In the genomic region with DNA sequence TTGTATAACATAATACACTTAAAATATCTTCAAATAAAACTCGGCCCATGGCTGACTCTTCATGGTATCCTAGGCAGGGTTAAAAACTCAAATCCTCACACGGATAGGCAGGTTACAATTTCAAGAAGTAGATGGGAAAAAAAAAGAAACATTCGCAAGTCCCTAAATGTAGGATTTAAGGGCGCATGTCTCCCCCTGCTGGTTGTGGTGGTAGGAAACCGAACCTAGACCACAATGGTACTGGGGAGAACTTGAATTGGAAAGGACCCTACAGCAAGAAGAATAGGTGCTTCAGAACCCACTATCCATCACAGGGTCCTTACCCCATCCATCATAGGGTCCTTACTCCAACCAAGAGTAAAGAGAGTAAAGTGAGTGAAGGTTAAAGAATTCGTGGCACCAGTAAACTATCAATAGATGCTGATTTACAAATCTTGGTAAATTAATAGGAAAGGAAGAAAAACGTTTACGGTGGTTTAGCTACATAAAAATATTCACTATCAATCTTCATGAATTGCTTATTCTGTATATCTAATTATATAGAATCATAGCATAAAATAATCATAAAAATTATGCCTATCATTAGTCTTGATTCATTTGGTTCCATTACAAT, we compare ENCODE assay signal across 8 cellular contexts. TPM values are rescaled to one million over a fixed set of nuclear protein-coding genes. Genes with fewer than 3 reads are reported as not detected.
A peak's percentile ranks its signal among the peaks of the same experiment; 100 is the strongest.
DNase-seq lines count a peak whose midpoint lies in the region; ATAC-seq and TF ChIP-seq lines count a peak whose summit lies in the region.

No MANE protein-coding gene starts in this region.

- H3K4me3 Mint-ChIP-seq in GM23338: no peak overlapping the region

- peaks cover 8% of the 10 kb centered on the region for H3K27me3 Mint-ChIP-seq in GM23338 (ENCODE audit: insufficient read depth, low read depth, poor library complexity)

- H3K79me2 ChIP-seq in GM23338 (replicated peaks; ENCODE audit: insufficient read depth): peaks cover 24% of the 10 kb centered on the region

- H2AFZ ChIP-seq in GM23338: no peak overlapping the region

- no peaks in the 10 kb centered on the region for H3K36me3 ChIP-seq in GM23338 (ENCODE audit: insufficient read depth)
- no peaks in the 10 kb centered on the region for H3K36me3 ChIP-seq in liver (ENCODE audit: control insufficient read depth in 4 of 4, insufficient read depth in 3 of 4, low read depth in 1 of 4, low read length in 3 of 4)

- 19% methylated on average over 8 of the region's 8 CpGs for WGBS in liver

- H3K27me3 ChIP-seq in GM23338 (ENCODE audit: insufficient read depth) (no peaks in the 10 kb centered on the region), liver (ENCODE audit: control insufficient read depth in 4 of 4, insufficient read depth in 4 of 4, low read length in 3 of 4) (no peaks in the 10 kb centered on the region)

- no peaks in the 10 kb centered on the region for H3K9me2 ChIP-seq in GM23338 (ENCODE audit: insufficient read depth)

- H4K20me1 ChIP-seq in GM23338 (replicated peaks; ENCODE audit: insufficient read depth): no peaks in the 10 kb centered on the region

- H3K4me2 ChIP-seq in GM23338: no peak overlapping the region

- H3K9me3 Mint-ChIP-seq in GM23338: peaks cover 21% of the 10 kb centered on the region

- peak; percentile 17 for ATAC-seq in GM23338

- H3K4me3 ChIP-seq in GM23338 (no peak overlapping the region), choroid plexus epithelial cell (ENCODE audit: low read depth, low read length) (no peak overlapping the region), liver (ENCODE audit: low read depth in 1 of 3, low read length in 3 of 3) (no peak overlapping the region)

- TF ChIP-seq CTCF in GM23338 (conservative IDR thresholded peaks at IDR 0.05; ENCODE audit: low read depth in 2 of 2) (peak; percentile 94 to 98), choroid plexus epithelial cell (conservative IDR thresholded peaks at IDR 0.05; ENCODE audit: low read depth, low read length) (peak; percentile 92), liver (IDR thresholded peaks at IDR 0.05; ENCODE audit: low read depth, low read length, missing input control) (peak; percentile 83)

- H3F3A ChIP-seq in GM23338 (replicated peaks; ENCODE audit: low read depth): peaks cover 7% of the 10 kb centered on the region; the same call in 1 of the 2 replicates

- peak; percentile 91 to 95 for TF ChIP-seq RAD21 in liver (IDR thresholded peaks at IDR 0.05)

- DNase-seq in ACHN (peak; percentile 73), GM23338 (ENCODE audit: low spot score) (peak; percentile 96), NCI-H446 treated with DMSO at 0.1 percent for 48 hours (lab: John Stamatoyannopoulos, UW) (peak; percentile 62), choroid plexus epithelial cell (ENCODE audit: low read depth) (peak; percentile 91), cortex of kidney (lab: John Stamatoyannopoulos, UW) (no peak)
- DNase-seq in activated CD4-positive, alpha-beta T cell treated with anti-CD3 and anti-CD28 coated beads for 4 hours: peak; percentile 72 to 83
- peak; percentile 60 to 71 (median 65) for DNase-seq in stimulated activated CD4-positive, alpha-beta T cell treated with anti-CD3 and anti-CD28 coated beads, TNF-alpha, amount 100 ng/mL, for 48 hours (ENCODE audit: low read depth in 3 of 3)

- no peak overlapping the region for H3K27ac Mint-ChIP-seq in GM23338

- in situ Hi-C loops in ACHN (cut with HindIII; ENCODE audit: low pct_ligation_motif_present, low pct_unique_long_range_greater_than_20kb, low sequenced_read_pairs): loop anchor here (25.0 kb wide), 2 partner anchors 182 to 382 kb away; no protein-coding TSS in a partner anchor

- H3K4me1 ChIP-seq in GM23338 (ENCODE audit: insufficient read depth) (peaks cover 18% of the 10 kb centered on the region), liver (ENCODE audit: control insufficient read depth in 4 of 4, insufficient read depth in 4 of 4, low read length in 3 of 4) (peaks cover 5 to 17% (median 10%) of the 10 kb centered on the region in 4 donors)

- H3K27ac ChIP-seq in GM23338 (ENCODE audit: low read depth) (no peak overlapping the region), liver (ENCODE audit: low read depth in 1 of 2, low read length in 2 of 2) (no peak overlapping the region)

- H3K36me3 Mint-ChIP-seq in GM23338 (ENCODE audit: low read depth): peaks cover 11% of the 10 kb centered on the region; the same call in 2 of the 3 replicates

- no peak overlapping the region for H3K9ac ChIP-seq in liver (ENCODE audit: low read depth in 1 of 2, low read length in 2 of 2)

- H3K4me1 Mint-ChIP-seq in GM23338: peaks cover 33% of the 10 kb centered on the region

- H3K9me3 ChIP-seq in liver (ENCODE audit: control insufficient read depth in 4 of 4, low read length in 3 of 4): peaks cover 0 to 9% (median 5%) of the 10 kb centered on the region in 4 donors

TF ChIP-seq in GM23338, 12 proteins besides CTCF, POLR2A, EP300 and RAD21 (continues in another document):
- TF ChIP-seq ZNF114 (CRISPR knock-in tag; IDR thresholded peaks at IDR 0.05): no peak
- no peak for TF ChIP-seq JUNB (IDR thresholded peaks at IDR 0.05; ENCODE audit: unreplicated experiment)

TF ChIP-seq in liver, 16 proteins besides CTCF, POLR2A, EP300 and RAD21:
- TF ChIP-seq RXRA (IDR thresholded peaks at IDR 0.05): peak in 1 of 2 donors; percentile 12
- TF ChIP-seq JUND (IDR thresholded peaks at IDR 0.05): no peak
TF ChIP-seq in liver: peak in this region for 1.

RNA-seq across cellular contexts. Expression of a gene that starts 3.3 kb away (rescaled TPM):
- total RNA-seq in GM23338 (2014; rRNA removed; shearing (Covaris generic)): 33.7 and 36.9 TPM in 2 replicates
- polyA plus RNA-seq in GM23338 (2016; fragmentation: Nextera tagmentation; extraction: Ambion mirVana) (7.3 and 8.1 TPM in 2 replicates), liver (1 to 10 TPM; 5.2 to 6.7 TPM)
- total RNA-seq in liver: 10 to 100 TPM in 1 of 2 donors, 1 to 10 TPM in 1; 6.7 to 17.8 TPM

RNA-seq across cellular contexts. Expression of a gene that starts 46.8 kb away (rescaled TPM):
- total RNA-seq in GM23338 (2014; rRNA removed; shearing (Covaris generic)): 29.3 and 32.1 TPM in 2 replicates
- polyA plus RNA-seq in GM23338 (2016; fragmentation: Nextera tagmentation; extraction: Ambion mirVana) (14.7 and 17.6 TPM in 2 replicates), liver (not detected)
- not detected for total RNA-seq in liver

Comparison
In these comparisons a context has a peak if more than half of its experiments do, and no peak if none do; other contexts are left out.
1. RNA of a gene that starts 46.8 kb away (total RNA-seq): 29.3 to 32.1 TPM in GM23338; not detected in liver; every median in the first group is over 10 times any median in the second.
2. Peak in every context shown above with its lines, with median percentiles within 50 percentile points of each other: CTCF ChIP-seq.